In the genomic region with DNA sequence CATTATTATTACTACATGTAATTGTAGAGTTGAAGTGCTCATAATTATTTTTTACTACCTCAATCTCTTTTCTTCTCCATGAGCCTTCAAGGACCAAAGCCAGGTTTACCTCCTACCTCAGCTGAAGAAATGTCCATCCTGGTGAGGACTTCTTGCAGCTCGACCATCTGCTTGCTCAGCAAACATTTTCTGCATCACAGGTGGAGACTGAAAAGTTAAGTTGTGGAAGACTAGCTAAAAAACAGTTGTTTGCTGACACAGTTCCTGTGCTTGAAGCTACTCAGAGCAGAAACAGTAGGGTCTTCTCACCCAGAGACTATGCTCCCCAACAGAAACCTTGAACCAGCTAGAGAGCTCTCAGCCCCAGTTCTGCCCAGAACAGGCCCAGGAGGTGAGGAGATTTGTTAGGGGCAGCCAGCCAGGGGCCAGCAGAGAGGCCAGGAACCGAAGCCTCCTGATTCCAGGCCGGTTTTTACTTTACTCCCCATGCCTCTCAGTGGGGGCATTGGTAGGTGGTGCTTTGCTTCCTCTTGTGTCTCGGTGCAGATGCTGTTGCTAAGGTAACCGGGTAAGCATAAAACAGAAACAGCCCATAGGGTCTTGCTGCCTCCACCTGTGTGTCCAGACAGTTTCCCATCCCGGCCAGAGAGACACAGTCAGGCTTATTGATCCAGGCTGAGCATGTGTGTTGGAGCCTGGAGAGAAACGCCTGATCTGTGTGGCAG, we compare ENCODE assay signal across 9 cellular contexts. TPM values are rescaled to one million over a fixed set of nuclear protein-coding genes. Genes with fewer than 3 reads are reported as not detected.
DNase-seq lines count a peak whose midpoint lies in the region; ATAC-seq and TF ChIP-seq lines count a peak whose summit lies in the region.
"Had no signal": no experiment of that assay in that cellular context is flagged by ENCODE, and none has a peak within 500 bp of the region (broad histone marks: within the 10 kb centered on the region; RNA-seq: fewer than 3 reads in every experiment).

No MANE protein-coding gene starts in this region.

- no peak for TF ChIP-seq RAD21 in SK-N-SH (IDR thresholded peaks at IDR 0.05; ENCODE audit: low read length)

- CTCF ChIA-PET in SK-N-SH (lab: Yijun Ruan, JAX), result interaction anchor here (0.7 to 1.5 kb wide), 2 partner anchors 32 kb away, joined by 3 to 11 read pairs; no protein-coding TSS in a partner anchor

- no peak overlapping the region for H3K4me3 ChIP-seq in SK-N-SH (ENCODE audit: low read depth in 2 of 2, low read length in 1 of 2)
- H3K4me3 ChIP-seq: BLaER1 treated with 17β-estradiol and CSF1 and Interleukin-3, amounts not matched to agents 10 nM and 100 nM had no signal

- no peaks in the 10 kb centered on the region for H3K9me3 Mint-ChIP-seq in activated CD4-positive, alpha-beta T cell treated with anti-CD3 and anti-CD28 coated beads, Interleukin-2, amount 10 ng/mL, durations not matched to agents 24 days and 14 days
- no peaks in the 10 kb centered on the region for H3K9me3 Mint-ChIP-seq in stimulated activated effector memory CD8-positive, alpha-beta T cell treated with anti-CD3 and anti-CD28 coated beads, Interleukin-12 subunit alpha, Interleukin-12 subunit beta, amount 100 ng/mL, for 72 hours

- H3K36me3 ChIP-seq in SK-N-SH (replicated peaks in 1 of 2; ENCODE audit: control insufficient read depth in 1 of 2, insufficient read depth in 2 of 2, low read length in 1 of 2), result no peaks in the 10 kb centered on the region
- H3K36me3 ChIP-seq: BLaER1 treated with 17β-estradiol and CSF1 and Interleukin-3, amounts not matched to agents 10 nM and 100 nM had no signal

- TF ChIP-seq EP300 in SK-N-SH (IDR thresholded peaks at IDR 0.05; ENCODE audit: borderline replicate concordance in 1 of 2, low read depth in 1 of 2, low read length in 1 of 2), result no peak

- ATAC-seq in HG02870 (IDR thresholded peaks at IDR 0.05; ENCODE audit: unreplicated experiment), result peak; percentile 40
- peak; percentile 22 for ATAC-seq in stimulated activated effector memory CD8-positive, alpha-beta T cell treated with anti-CD3 and anti-CD28 coated beads, Interleukin-12 subunit alpha, Interleukin-12 subunit beta, amount 100 ng/mL, for 72 hours

- H3K9me3 ChIP-seq in SK-N-SH, result no peaks in the 10 kb centered on the region
- H3K9me3 ChIP-seq: BLaER1 treated with 17β-estradiol and CSF1 and Interleukin-3, amounts not matched to agents 10 nM and 100 nM had no signal

- H3K4me1 Mint-ChIP-seq in activated CD4-positive, alpha-beta T cell treated with anti-CD3 and anti-CD28 coated beads, Interleukin-2, amount 10 ng/mL, durations not matched to agents 24 days and 14 days, result peaks cover 34% of the 10 kb centered on the region
- peaks cover 38% of the 10 kb centered on the region for H3K4me1 Mint-ChIP-seq in stimulated activated effector memory CD8-positive, alpha-beta T cell treated with anti-CD3 and anti-CD28 coated beads, Interleukin-12 subunit alpha, Interleukin-12 subunit beta, amount 100 ng/mL, for 72 hours

- H3K4me2 ChIP-seq in SK-N-SH, result no peak overlapping the region

- H4K20me1 ChIP-seq in SK-N-SH (ENCODE audit: insufficient read depth), result no peaks in the 10 kb centered on the region
- H4K20me1 ChIP-seq: BLaER1 treated with 17β-estradiol and CSF1 and Interleukin-3, amounts not matched to agents 10 nM and 100 nM had no signal

- H3K27me3 Mint-ChIP-seq in activated CD4-positive, alpha-beta T cell treated with anti-CD3 and anti-CD28 coated beads, Interleukin-2, amount 10 ng/mL, durations not matched to agents 24 days and 14 days, result no peaks in the 10 kb centered on the region

- 73% methylated on average over 6 of the region's 7 CpGs for WGBS in SK-N-SH (ENCODE audit: low lambda C conversion rate)

- H3K4me1 ChIP-seq in SK-N-SH (ENCODE audit: control insufficient read depth in 1 of 2, insufficient read depth in 2 of 2, low read depth in 1 of 2, low read length in 1 of 2), result peaks cover 0 to 20% of the 10 kb centered on the region in 2 experiments; a peak in 1 of 4 replicates

- H3K4me3 Mint-ChIP-seq in activated CD4-positive, alpha-beta T cell treated with anti-CD3 and anti-CD28 coated beads, Interleukin-2, amount 10 ng/mL, durations not matched to agents 24 days and 14 days, result no peak overlapping the region
- H3K4me3 Mint-ChIP-seq in stimulated activated effector memory CD8-positive, alpha-beta T cell treated with anti-CD3 and anti-CD28 coated beads, Interleukin-12 subunit alpha, Interleukin-12 subunit beta, amount 100 ng/mL, for 72 hours, result no peak overlapping the region

- DNase-seq in activated CD4-positive, alpha-beta T cell treated with anti-CD3 and anti-CD28 coated beads, Interleukin-2, amount 10 ng/mL, durations not matched to agents 24 days and 14 days, result no peak
- DNase-seq in activated CD4-positive, alpha-beta T cell treated with anti-CD3 and anti-CD28 coated beads, Interleukin-2, amount 50 U/mL, for 4 hours, result no peak
- peak; percentile 74 for DNase-seq in NCI-H510A treated with DMSO at 0.1 percent for 48 hours (lab: John Stamatoyannopoulos, UW)
- no peak for DNase-seq in stimulated activated effector memory CD8-positive, alpha-beta T cell treated with anti-CD3 and anti-CD28 coated beads, Interleukin-12 subunit alpha, Interleukin-12 subunit beta, amount 100 ng/mL, for 72 hours (ENCODE audit: low spot score in 2 of 2)
- no peak for DNase-seq in AG20443 (ENCODE audit: low spot score)
- DNase-seq in SK-N-SH, result no peak
- DNase-seq in glomerular visceral epithelial cell (ENCODE audit: extremely low spot score), result no peak

- peak overlapping the region; percentile 37 for H3K27ac Mint-ChIP-seq in activated CD4-positive, alpha-beta T cell treated with anti-CD3 and anti-CD28 coated beads, Interleukin-2, amount 10 ng/mL, durations not matched to agents 24 days and 14 days
- peak overlapping the region; percentile 71 for H3K27ac Mint-ChIP-seq in stimulated activated effector memory CD8-positive, alpha-beta T cell treated with anti-CD3 and anti-CD28 coated beads, Interleukin-12 subunit alpha, Interleukin-12 subunit beta, amount 100 ng/mL, for 72 hours

- POLR2A ChIA-PET in SK-N-SH (lab: Yijun Ruan, JAX), result interaction anchor here (1.6 kb wide), 1 partner anchor 16 kb away, joined by 5 read pairs; no protein-coding TSS in a partner anchor

- H3F3A ChIP-seq in SK-N-SH (replicated peaks; ENCODE audit: insufficient read depth), result no peaks in the 10 kb centered on the region

- no peak for TF ChIP-seq CTCF in SK-N-SH (IDR thresholded peaks at IDR 0.05)

- no peak overlapping the region for H3K9ac ChIP-seq in SK-N-SH
- H3K9ac ChIP-seq: BLaER1 treated with 17β-estradiol and CSF1 and Interleukin-3, amounts not matched to agents 10 nM and 100 nM had no signal

- intact Hi-C loops in activated CD4-positive, alpha-beta T cell treated with anti-CD3 and anti-CD28 coated beads, Interleukin-2, amount 10 ng/mL, durations not matched to agents 24 days and 14 days (cut with micrococcal nuclease), result no loop called here

- no peak overlapping the region for H2AFZ ChIP-seq in SK-N-SH (ENCODE audit: low read depth)

- H3K36me3 Mint-ChIP-seq in activated CD4-positive, alpha-beta T cell treated with anti-CD3 and anti-CD28 coated beads, Interleukin-2, amount 10 ng/mL, durations not matched to agents 24 days and 14 days (ENCODE audit: low read depth), result no peaks in the 10 kb centered on the region
- no peaks in the 10 kb centered on the region for H3K36me3 Mint-ChIP-seq in stimulated activated effector memory CD8-positive, alpha-beta T cell treated with anti-CD3 and anti-CD28 coated beads, Interleukin-12 subunit alpha, Interleukin-12 subunit beta, amount 100 ng/mL, for 72 hours

- no peaks in the 10 kb centered on the region for H3K9me2 ChIP-seq in SK-N-SH

- H3K79me2 ChIP-seq in SK-N-SH (ENCODE audit: insufficient read depth), result no peaks in the 10 kb centered on the region

- no peak overlapping the region for H3K27ac ChIP-seq in SK-N-SH (ENCODE audit: low read depth in 2 of 2, low read length in 1 of 2)
- H3K27ac ChIP-seq: BLaER1 treated with 17β-estradiol and CSF1 and Interleukin-3, amounts not matched to agents 10 nM and 100 nM had no signal

- H3K27me3 ChIP-seq in SK-N-SH (ENCODE audit: insufficient read depth), result no peaks in the 10 kb centered on the region
- H3K27me3 ChIP-seq: BLaER1 treated with 17β-estradiol and CSF1 and Interleukin-3, amounts not matched to agents 10 nM and 100 nM had no signal

TF ChIP-seq in SK-N-SH, 30 proteins besides CTCF, POLR2A, EP300 and RAD21:
- no peak for TF ChIP-seq GABPA (IDR thresholded peaks at IDR 0.05; ENCODE audit: low read depth)

RNA-seq across cellular contexts. Expression of a gene that starts 54.9 kb away (rescaled TPM):
- total RNA-seq in activated CD4-positive, alpha-beta T cell treated with anti-CD3 and anti-CD28 coated beads, Interleukin-2, amount 10 ng/mL, durations not matched to agents 24 days and 14 days, result 171 and 172 TPM in 2 replicates
- polyA plus RNA-seq in SK-N-SH (2012; rRNA removed), result 99.8 and 131 TPM in 2 replicates
- polyA plus RNA-seq in SK-N-SH (2012; cell fraction: cytosol; rRNA removed), result 27.3 and 29.6 TPM in 2 replicates
- polyA plus RNA-seq in SK-N-SH (2012; cell fraction: nucleus; rRNA removed), result 490 and 685 TPM in 2 replicates
